Comparison of ENCODE assay signal across 8 cellular contexts in the genomic region with DNA sequence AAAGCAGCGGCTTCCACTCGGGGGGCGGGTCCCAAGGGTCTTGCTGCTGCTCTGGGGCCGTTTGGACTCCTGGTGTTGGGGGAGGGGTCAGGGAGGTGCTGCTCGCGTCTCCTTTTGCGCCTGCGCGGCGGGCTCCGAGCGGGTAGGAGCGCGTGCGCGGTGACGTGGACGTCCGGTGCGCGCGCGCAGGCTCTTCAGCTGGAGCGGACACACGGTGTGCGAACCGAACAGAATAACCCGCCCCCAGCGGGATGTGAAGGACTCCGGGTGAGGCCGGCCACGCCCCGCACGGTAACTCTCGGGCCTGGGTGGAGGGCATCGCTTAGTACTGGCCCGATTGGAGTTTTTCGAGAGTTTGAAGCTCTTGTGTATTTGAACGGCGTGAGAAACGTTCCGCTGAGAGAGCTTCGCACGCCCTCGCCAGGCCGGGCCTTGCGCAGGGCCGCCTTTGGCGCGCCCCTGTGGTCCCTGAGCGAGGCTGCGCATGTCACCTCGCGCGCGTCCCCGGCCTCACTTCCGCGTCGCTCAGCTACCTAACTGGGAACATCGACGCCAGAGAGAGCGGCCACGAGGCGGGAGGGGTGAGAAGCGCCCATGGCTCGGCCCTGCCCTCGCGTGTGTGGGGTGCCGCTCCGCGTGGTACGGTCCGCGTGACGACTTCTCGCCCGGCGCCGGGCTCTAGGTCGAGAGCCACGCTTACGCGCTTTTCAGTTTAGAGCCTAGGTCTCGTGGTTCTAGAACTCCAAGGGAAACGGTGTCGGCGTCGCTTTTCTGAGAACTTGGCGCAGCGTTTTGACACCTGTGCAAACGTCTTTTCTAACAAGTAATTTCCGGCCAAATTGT. TPM values are rescaled to one million over a fixed set of nuclear protein-coding genes. Genes with fewer than 3 reads are reported as not detected.
DNase-seq lines count a peak whose midpoint lies in the region; ATAC-seq and TF ChIP-seq lines count a peak whose summit lies in the region.

A gene (plus strand): TSS at position 171 of the 843 bp plus-strand sequence.

- H4K20me1 ChIP-seq in mammary epithelial cell (ENCODE audit: insufficient read depth, low read length) = no peaks in the 10 kb centered on the region

- DNase-seq in NK-92 treated with Interleukin-12 subunit alpha and Interleukin-12 subunit beta, amount 100 ng/mL, for 24 hours (lab: John Stamatoyannopoulos, UW) = peak; percentile 57
- no peak for DNase-seq in NK-92 (lab: John Stamatoyannopoulos, UW; ENCODE audit: unreplicated experiment)
- peak; percentile 32 for DNase-seq in NCI-H2029 treated with DMSO at 0.1 percent for 48 hours (lab: John Stamatoyannopoulos, UW)
- DNase-seq in WERI-Rb-1 = peak; percentile 91
- peak; percentile 89 for DNase-seq in mammary epithelial cell
- DNase-seq in iPS-NIHi7 (ENCODE audit: extremely low spot score) = peak; percentile 92
- peak; percentile 72 for DNase-seq in smooth muscle cell of the brain vasculature (ENCODE audit: low read depth, low spot score)

- peak; percentile 65 for ATAC-seq in HG02973 (IDR thresholded peaks at IDR 0.05; ENCODE audit: unreplicated experiment)

- peak within 1 kb of the TSS; percentile 97 for H2AFZ ChIP-seq in mammary epithelial cell (ENCODE audit: low read depth, low read length)

- no peaks in the 10 kb centered on the region for H3K36me3 ChIP-seq in WERI-Rb-1
- no peaks in the 10 kb centered on the region for H3K36me3 ChIP-seq in mammary epithelial cell (ENCODE audit: insufficient read depth, low read length)

- H3K4me2 ChIP-seq in mammary epithelial cell (ENCODE audit: insufficient read depth, low read depth, low read length) = peak within 1 kb of the TSS; percentile 93

- peak within 1 kb of the TSS; percentile 61 for H3K4me3 ChIP-seq in WERI-Rb-1 (ENCODE audit: low read depth, low read length)
- peak within 1 kb of the TSS; percentile 43 to 62 (median 53) for H3K4me3 ChIP-seq in mammary epithelial cell (replicated peaks in 1 of 3; ENCODE audit: insufficient read depth in 1 of 3, low read depth in 2 of 3, low read length in 3 of 3)

- CTCF ChIA-PET in mammary epithelial cell (lab: Charles Lee; ENCODE audit: low non-redundant PET) = no interaction called here

- 9% methylated on average over 44 of the region's 93 CpGs for whole genome bisulfite sequencing in mammary epithelial cell (ENCODE audit: low coverage, missing lambda C conversion rate)

- BruUV-seq in mammary epithelial cell (replicated peaks; lab: Mats Ljungman, UMichigan) = TSS peak; percentile 40

- in situ Hi-C loops in mammary epithelial cell (cut with MboI; ENCODE audit: low sequenced_read_pairs in 2 of 2) = no loop called here

- H3K9me3 ChIP-seq in WERI-Rb-1 (ENCODE audit: severe bottlenecking) (peaks cover 6% of the 10 kb centered on the region), mammary epithelial cell (replicated peaks; ENCODE audit: insufficient read depth, low read length) (no peaks in the 10 kb centered on the region)

- H3K79me2 ChIP-seq in mammary epithelial cell (ENCODE audit: insufficient read depth, low read length) = peaks cover 48% of the 10 kb centered on the region

- H3K27ac ChIP-seq in WERI-Rb-1 (peak within 1 kb of the TSS; percentile 82), mammary epithelial cell (ENCODE audit: insufficient read depth, low read depth, low read length) (peak within 1 kb of the TSS; percentile 36)

- no peaks in the 10 kb centered on the region for H3K27me3 ChIP-seq in WERI-Rb-1 (ENCODE audit: insufficient read depth, low read depth, severe bottlenecking)
- H3K27me3 ChIP-seq in mammary epithelial cell (ENCODE audit: insufficient read depth, low read length) = no peaks in the 10 kb centered on the region

- TF ChIP-seq CTCF in WERI-Rb-1 (IDR thresholded peaks at IDR 0.05; ENCODE audit: low read depth, low read length) (peak; percentile 52), mammary epithelial cell (conservative IDR thresholded peaks at IDR 0.05 in 1 of 2, IDR thresholded peaks at IDR 0.05 in 1 of 2; ENCODE audit: extremely low read depth in 1 of 2, insufficient read depth in 1 of 2, low read depth in 1 of 2, low read length in 2 of 2) (no peak)

- dilution Hi-C loops in mammary epithelial cell (cut with HindIII; ENCODE audit: low sequenced_read_pairs) = no loop called here

- peaks cover 23% of the 10 kb centered on the region for H3K4me1 ChIP-seq in mammary epithelial cell (ENCODE audit: insufficient read depth, low read length)

- no peak within 1 kb of the TSS for H3K9ac ChIP-seq in mammary epithelial cell (ENCODE audit: insufficient read depth, low read length)

- intact Hi-C loops in mammary epithelial cell (cut with micrococcal nuclease) = loop anchor here (1.0 to 5.0 kb wide), 3 partner anchors 40 to 103 kb away; a partner anchor contains a TSS

RNA-seq across cellular contexts. Expression of the gene that starts here (rescaled TPM):
- 10 to 100 TPM; 22.8 to 30.3 TPM for total RNA-seq in mammary epithelial cell
- 3.7 TPM for polyA plus RNA-seq in mammary epithelial cell
- polyA minus RNA-seq in mammary epithelial cell = 53.2 TPM
